ENCODE assay signal across 8 cellular contexts in genomic region chr12:118404876-118405521, GRCh38. TPM values are rescaled to one million over a fixed set of nuclear protein-coding genes. Genes with fewer than 3 reads are reported as not detected.
DNase-seq lines count a peak whose midpoint lies in the region; ATAC-seq and TF ChIP-seq lines count a peak whose summit lies in the region.

No MANE protein-coding gene starts in this region.

- no peaks in the 10 kb centered on the region for H3K9me3 ChIP-seq in mesenchymal stem cell (ENCODE audit: control insufficient read depth, low read length)

- H2AFZ ChIP-seq in GM23338 (no peak overlapping the region), mesenchymal stem cell (ENCODE audit: low read depth, low read length) (no peak overlapping the region)

- H3K36me3 ChIP-seq in GM23338 (ENCODE audit: insufficient read depth) (peaks cover 41% of the 10 kb centered on the region), mesenchymal stem cell (ENCODE audit: control insufficient read depth in 1 of 2, insufficient read depth in 2 of 2, low read depth in 1 of 2, low read length in 2 of 2) (peaks cover 35 to 78% of the 10 kb centered on the region in 2 experiments)

- H3K4me3 ChIP-seq in GM23338 (no peak overlapping the region), mesenchymal stem cell (ENCODE audit: insufficient read depth in 1 of 2, low read depth in 1 of 2, low read length in 2 of 2) (no peak overlapping the region)

- no peak overlapping the region for H3K18ac ChIP-seq in mesenchymal stem cell (ENCODE audit: low read depth in 1 of 2, low read length in 2 of 2)

- H3K4me3 Mint-ChIP-seq in GM23338, result no peak overlapping the region
- H3K4me3 Mint-ChIP-seq in stimulated activated effector memory CD8-positive, alpha-beta T cell treated with anti-CD3 and anti-CD28 coated beads, Interleukin-12 subunit alpha, Interleukin-12 subunit beta, amount 100 ng/mL, for 72 hours, result no peak overlapping the region

- no peak overlapping the region for H3K23ac ChIP-seq in mesenchymal stem cell (ENCODE audit: low read length in 2 of 2)

- no peaks in the 10 kb centered on the region for H3F3A ChIP-seq in GM23338 (replicated peaks; ENCODE audit: low read depth)

- ATAC-seq in GM23338 (peak; percentile 80), HG03469 (IDR thresholded peaks at IDR 0.05; ENCODE audit: unreplicated experiment) (no peak)
- ATAC-seq in stimulated activated effector memory CD8-positive, alpha-beta T cell treated with anti-CD3 and anti-CD28 coated beads, Interleukin-12 subunit alpha, Interleukin-12 subunit beta, amount 100 ng/mL, for 72 hours, result peak; percentile 55

- H3K9me3 Mint-ChIP-seq in GM23338, result no peaks in the 10 kb centered on the region
- no peaks in the 10 kb centered on the region for H3K9me3 Mint-ChIP-seq in stimulated activated effector memory CD8-positive, alpha-beta T cell treated with anti-CD3 and anti-CD28 coated beads, Interleukin-12 subunit alpha, Interleukin-12 subunit beta, amount 100 ng/mL, for 72 hours

- TF ChIP-seq CTCF in GM23338 (conservative IDR thresholded peaks at IDR 0.05; ENCODE audit: low read depth in 2 of 2), result peak; percentile 85 to 98

- H3K27ac Mint-ChIP-seq in GM23338, result no peak overlapping the region
- H3K27ac Mint-ChIP-seq in stimulated activated effector memory CD8-positive, alpha-beta T cell treated with anti-CD3 and anti-CD28 coated beads, Interleukin-12 subunit alpha, Interleukin-12 subunit beta, amount 100 ng/mL, for 72 hours, result no peak overlapping the region

- no peak overlapping the region for H3K4ac ChIP-seq in mesenchymal stem cell (ENCODE audit: low read depth in 1 of 2, low read length in 2 of 2)

- H3K79me2 ChIP-seq in GM23338 (replicated peaks; ENCODE audit: insufficient read depth), result no peaks in the 10 kb centered on the region

- no peaks in the 10 kb centered on the region for H4K20me1 ChIP-seq in GM23338 (replicated peaks; ENCODE audit: insufficient read depth)

- peak; percentile 47 for DNase-seq in CD1c-positive myeloid dendritic cell (ENCODE audit: extremely low spot score)
- DNase-seq in GM23338 (ENCODE audit: low spot score), result peak; percentile 94
- DNase-seq in NCI-H226, result peak; percentile 18
- DNase-seq in activated CD4-positive, alpha-beta T cell treated with anti-CD3 and anti-CD28 coated beads, Interleukin-2, amount 50 U/mL, for 1 hour, result peak; percentile 53
- peak; percentile 50 for DNase-seq in effector CD4-positive, alpha-beta T cell
- DNase-seq in mesenchymal stem cell, result peak; percentile 68
- peak; percentile 13 to 66 for DNase-seq in stimulated activated effector memory CD8-positive, alpha-beta T cell treated with anti-CD3 and anti-CD28 coated beads, Interleukin-12 subunit alpha, Interleukin-12 subunit beta, amount 100 ng/mL, for 72 hours (ENCODE audit: low spot score in 2 of 2)

- H2BK120ac ChIP-seq in mesenchymal stem cell (ENCODE audit: low read depth, low read length), result no peak overlapping the region

- H3K9ac ChIP-seq in mesenchymal stem cell (ENCODE audit: low read length), result peak overlapping the region; percentile 7

- H3K9me2 ChIP-seq in GM23338 (ENCODE audit: insufficient read depth), result no peaks in the 10 kb centered on the region

- H3K27me3 ChIP-seq in GM23338 (ENCODE audit: insufficient read depth) (no peaks in the 10 kb centered on the region), mesenchymal stem cell (ENCODE audit: control insufficient read depth in 1 of 2, insufficient read depth in 1 of 2, low read length in 2 of 2) (no peaks in the 10 kb centered on the region)

- H2AK5ac ChIP-seq in mesenchymal stem cell (ENCODE audit: low read length, severe bottlenecking), result no peak overlapping the region

- peaks cover 2% of the 10 kb centered on the region for H3K27me3 Mint-ChIP-seq in GM23338 (ENCODE audit: insufficient read depth, low read depth, poor library complexity)

- H3K79me1 ChIP-seq in mesenchymal stem cell (replicated peaks; ENCODE audit: low read length, poor library complexity, severe bottlenecking), result peaks cover 25% of the 10 kb centered on the region

- H2BK5ac ChIP-seq in mesenchymal stem cell (ENCODE audit: low read depth, low read length, poor library complexity, severe bottlenecking), result no peak overlapping the region

- H3K4me2 ChIP-seq in GM23338, result no peak overlapping the region
- H3K4me2 ChIP-seq in mesenchymal stem cell (ENCODE audit: low read length, poor library complexity, severe bottlenecking), result no peak overlapping the region

- no peak overlapping the region for H3K27ac ChIP-seq in GM23338 (ENCODE audit: low read depth)
- no peak overlapping the region for H3K27ac ChIP-seq in mesenchymal stem cell (ENCODE audit: low read length, poor library complexity, severe bottlenecking)

- H3K4me1 ChIP-seq in GM23338 (ENCODE audit: insufficient read depth), result no peaks in the 10 kb centered on the region
- H3K4me1 ChIP-seq in mesenchymal stem cell (ENCODE audit: control insufficient read depth, insufficient read depth, low read depth, low read length), result no peaks in the 10 kb centered on the region

- no peak overlapping the region for H3K14ac ChIP-seq in mesenchymal stem cell (ENCODE audit: low read length in 2 of 2)

- H3K36me3 Mint-ChIP-seq in GM23338 (ENCODE audit: low read depth), result peaks cover 86% of the 10 kb centered on the region
- H3K36me3 Mint-ChIP-seq in stimulated activated effector memory CD8-positive, alpha-beta T cell treated with anti-CD3 and anti-CD28 coated beads, Interleukin-12 subunit alpha, Interleukin-12 subunit beta, amount 100 ng/mL, for 72 hours, result peaks cover 94% of the 10 kb centered on the region

- no peak overlapping the region for H2BK12ac ChIP-seq in mesenchymal stem cell (ENCODE audit: low read length in 2 of 2)

- H3K4me1 Mint-ChIP-seq in GM23338, result no peaks in the 10 kb centered on the region
- no peaks in the 10 kb centered on the region for H3K4me1 Mint-ChIP-seq in stimulated activated effector memory CD8-positive, alpha-beta T cell treated with anti-CD3 and anti-CD28 coated beads, Interleukin-12 subunit alpha, Interleukin-12 subunit beta, amount 100 ng/mL, for 72 hours

- no peak overlapping the region for H4K8ac ChIP-seq in mesenchymal stem cell (ENCODE audit: low read length)

- H4K91ac ChIP-seq in mesenchymal stem cell (ENCODE audit: low read length), result no peak overlapping the region

- WGBS in mesenchymal stem cell, result 52% methylated on average over 1 of the region's 4 CpGs

- no peak overlapping the region for H2BK15ac ChIP-seq in mesenchymal stem cell (ENCODE audit: low read depth, poor library complexity, severe bottlenecking)

TF ChIP-seq in GM23338, 12 proteins besides CTCF, POLR2A, EP300 and RAD21 (continues in another document):
- no peak for TF ChIP-seq ZNF114 (CRISPR knock-in tag; IDR thresholded peaks at IDR 0.05)

RNA-seq across cellular contexts. Expression of gene SUDS3, which starts 28.6 kb away (rescaled TPM):
- total RNA-seq in GM23338 (2014; rRNA removed; shearing (Covaris generic)), result 73.8 and 77.1 TPM in 2 replicates
- polyA plus RNA-seq in GM23338 (2016; fragmentation: Nextera tagmentation; extraction: Ambion mirVana), result 53.0 and 56.9 TPM in 2 replicates
- 19.3 TPM for polyA plus RNA-seq in mesenchymal stem cell (2013, experiment 1 of 2)
- polyA plus RNA-seq in mesenchymal stem cell (2013, experiment 2 of 2), result 19.4 TPM

RNA-seq across cellular contexts. Expression of gene TAOK3, which starts 32.3 kb away (rescaled TPM):
- total RNA-seq in GM23338 (2014; rRNA removed; shearing (Covaris generic)), result 7.6 and 7.7 TPM in 2 replicates
- 16.7 and 20.4 TPM in 2 replicates for polyA plus RNA-seq in GM23338 (2016; fragmentation: Nextera tagmentation; extraction: Ambion mirVana)
- polyA plus RNA-seq in mesenchymal stem cell (2013, experiment 1 of 2), result 31.9 TPM
- 31.5 TPM for polyA plus RNA-seq in mesenchymal stem cell (2013, experiment 2 of 2)

Comparison
In these comparisons a context has a peak if more than half of its experiments do, and no peak if none do; other contexts are left out.
1. DNase-seq: peak in every context shown above with its lines; median percentile 94 in GM23338; 68 in mesenchymal stem cell; 53 in activated CD4-positive, alpha-beta T cell treated with anti-CD3 and anti-CD28 coated beads, Interleukin-2, amount 50 U/mL, for 1 hour; 50 in effector CD4-positive, alpha-beta T cell; 47 in CD1c-positive myeloid dendritic cell; 40 in stimulated activated effector memory CD8-positive, alpha-beta T cell treated with anti-CD3 and anti-CD28 coated beads, Interleukin-12 subunit alpha, Interleukin-12 subunit beta, amount 100 ng/mL, for 72 hours; 18 in NCI-H226.